In the genomic region with DNA sequence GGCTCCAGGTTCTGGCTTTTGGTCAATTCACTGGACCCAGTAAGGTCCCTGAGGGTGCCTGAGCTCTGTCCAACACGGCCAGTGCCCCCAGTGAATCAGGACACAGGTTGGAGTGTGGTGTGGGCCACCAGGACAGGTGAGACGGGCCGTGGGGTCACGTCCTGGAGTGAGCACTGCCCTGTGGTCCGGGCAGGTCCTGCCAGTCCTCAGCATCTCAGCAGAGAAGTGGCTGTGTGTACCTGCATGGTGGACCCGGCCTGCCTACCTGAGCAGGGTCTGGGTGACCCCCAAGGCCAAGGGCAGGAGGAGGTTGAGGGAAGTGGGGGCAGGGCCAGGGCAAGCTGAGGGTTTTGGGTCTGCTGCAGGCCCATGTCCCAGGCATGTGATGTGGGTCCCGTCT, we compare ENCODE assay signal across 19 cellular contexts.
"Had no signal": no experiment of that assay in that cellular context is flagged by ENCODE, and none has a peak within 500 bp of the region (broad histone marks: within the 10 kb centered on the region; RNA-seq: fewer than 3 reads in every experiment).

No MANE protein-coding gene starts in this region.

- FAIRE-seq: kidney had no signal

- DNase-seq: colonic mucosa; effector CD8-positive, alpha-beta T cell; endodermal cell; foreskin fibroblast; gastrocnemius medialis; head of caudate nucleus; kidney; natural killer cell; nucleus accumbens; sigmoid colon; stimulated activated CD4-positive, alpha-beta T cell treated with anti-CD3 and anti-CD28 coated beads, Interleukin-2, amount 100 ng/mL, for 24 hours; stimulated activated CD4-positive, alpha-beta T cell treated with anti-CD3 and anti-CD28 coated beads, Interleukin-4, amount 100 ng/mL, for 24 hours; stimulated activated naive CD8-positive, alpha-beta T cell treated with anti-CD3 and anti-CD28 coated beads, Interleukin-15, Interleukin-2, amounts not matched to agents 100 U/mL and 50 U/mL, for 24 hours; substantia nigra; testis; tibial artery had no signal

- ATAC-seq: esophagus mucosa; gastrocnemius medialis; left lobe of liver; natural killer cell; stimulated activated effector memory CD8-positive, alpha-beta T cell treated with anti-CD3 and anti-CD28 coated beads, Interleukin-12 subunit alpha, Interleukin-12 subunit beta, amount 100 ng/mL, for 72 hours; stimulated activated naive CD8-positive, alpha-beta T cell treated with anti-CD3 and anti-CD28 coated beads, Interleukin-15, Interleukin-2, amounts not matched to agents 100 U/mL and 50 U/mL, for 24 hours had no signal
